In genomic region chr2:66445076-66445724, GRCh38 we compare ENCODE assay signal across 9 cellular contexts. TPM values are rescaled to one million over a fixed set of nuclear protein-coding genes. Genes with fewer than 3 reads are reported as not detected.
DNase-seq lines count a peak whose midpoint lies in the region; ATAC-seq and TF ChIP-seq lines count a peak whose summit lies in the region.
"Had no signal": no experiment of that assay in that cellular context is flagged by ENCODE, and none has a peak within 500 bp of the region (broad histone marks: within the 10 kb centered on the region; RNA-seq: fewer than 3 reads in every experiment).

No MANE protein-coding gene starts in this region.

- peaks cover 24% of the 10 kb centered on the region for H3K36me3 ChIP-seq in BJ (ENCODE audit: control insufficient read depth, insufficient read depth, low read length)

- POLR2A ChIA-PET in BJ (lab: Charles Lee) = no interaction called here

- H3K4me3 ChIP-seq in BJ (ENCODE audit: low read depth, low read length) = peak overlapping the region; percentile 50
- H3K4me3 ChIP-seq in right cardiac atrium (ENCODE audit: low read length) = peak overlapping the region; percentile 12

- no peaks in the 10 kb centered on the region for H3K9me3 ChIP-seq in right cardiac atrium (ENCODE audit: control insufficient read depth, low read length)

- DNase-seq in BJ (ENCODE audit: low read depth) = no peak
- peak; percentile 35 for DNase-seq in astrocyte of the hippocampus (ENCODE audit: low read depth, low spot score)
- peak in 2 of 3 donors; percentile 65 to 76 for DNase-seq in right cardiac atrium
- peak; percentile 78 for DNase-seq in posterior vena cava (ENCODE audit: low spot score)
- no peak for DNase-seq in NCI-H526 treated with DMSO at 0.1 percent for 48 hours (lab: John Stamatoyannopoulos, UW)
- DNase-seq in NCI-H526 (lab: John Stamatoyannopoulos, UW) = no peak
- no peak for DNase-seq in activated naive CD4-positive, alpha-beta T cell (lab: John Stamatoyannopoulos, UW)
- DNase-seq: CD4-positive, CD25-positive, alpha-beta regulatory T cell had no signal

- H3K27me3 ChIP-seq in BJ (ENCODE audit: control insufficient read depth, insufficient read depth, low read length) (no peaks in the 10 kb centered on the region), right cardiac atrium (ENCODE audit: control insufficient read depth, insufficient read depth) (no peaks in the 10 kb centered on the region)

- no peaks in the 10 kb centered on the region for H3K4me1 ChIP-seq in right cardiac atrium (ENCODE audit: control insufficient read depth, insufficient read depth, low read length)

- ATAC-seq in right cardiac atrium (peak; percentile 55 to 60), SK-N-SH treated with all-trans-retinoic acid at 6 μM for 48 hours (no peak; the same call in 2 of the 3 replicates)

- intact Hi-C loops in right cardiac atrium (cut with DNase I) = no loop called here
- intact Hi-C loops in posterior vena cava (cut with DNase I) = loop anchor here (2.0 to 5.0 kb wide), 2 partner anchors 132 to 247 kb away; no protein-coding TSS in a partner anchor

- TF ChIP-seq CTCF in BJ (IDR thresholded peaks at IDR 0.05; ENCODE audit: insufficient read depth, low read depth, low read length) = 0 out of 2 replicates have a peak, but pooled peaks have one; percentile 30

- 52% methylated on average over 43 of the region's 43 CpGs for WGBS in right cardiac atrium

- CTCF ChIA-PET in BJ (lab: Yijun Ruan, JAX) = interaction anchor here (0.7 to 1.7 kb wide), 7 partner anchors 9 to 1206 kb away, joined by 3 to 4 read pairs (median 3); no protein-coding TSS in a partner anchor

- H3K27ac ChIP-seq in right cardiac atrium (ENCODE audit: low read length) = peak overlapping the region; percentile 54

TF ChIP-seq in SK-N-SH treated with all-trans-retinoic acid at 6 μM for 48 hours, 23 proteins besides CTCF, POLR2A, EP300 and RAD21:
- TF ChIP-seq CSDC2 (CRISPR knock-in tag; IDR thresholded peaks at IDR 0.05) = no peak
- TF ChIP-seq ARNTL (CRISPR knock-in tag; IDR thresholded peaks at IDR 0.05; ENCODE audit: borderline replicate concordance, low read depth) = no peak
- TF ChIP-seq ZNF70 (CRISPR knock-in tag; IDR thresholded peaks at IDR 0.05) = no peak
- TF ChIP-seq CREB5 (CRISPR knock-in tag; IDR thresholded peaks at IDR 0.05; ENCODE audit: low read depth) = no peak
- no peak for TF ChIP-seq ZNF8 (CRISPR knock-in tag; IDR thresholded peaks at IDR 0.05)
- TF ChIP-seq, protein P1, sequence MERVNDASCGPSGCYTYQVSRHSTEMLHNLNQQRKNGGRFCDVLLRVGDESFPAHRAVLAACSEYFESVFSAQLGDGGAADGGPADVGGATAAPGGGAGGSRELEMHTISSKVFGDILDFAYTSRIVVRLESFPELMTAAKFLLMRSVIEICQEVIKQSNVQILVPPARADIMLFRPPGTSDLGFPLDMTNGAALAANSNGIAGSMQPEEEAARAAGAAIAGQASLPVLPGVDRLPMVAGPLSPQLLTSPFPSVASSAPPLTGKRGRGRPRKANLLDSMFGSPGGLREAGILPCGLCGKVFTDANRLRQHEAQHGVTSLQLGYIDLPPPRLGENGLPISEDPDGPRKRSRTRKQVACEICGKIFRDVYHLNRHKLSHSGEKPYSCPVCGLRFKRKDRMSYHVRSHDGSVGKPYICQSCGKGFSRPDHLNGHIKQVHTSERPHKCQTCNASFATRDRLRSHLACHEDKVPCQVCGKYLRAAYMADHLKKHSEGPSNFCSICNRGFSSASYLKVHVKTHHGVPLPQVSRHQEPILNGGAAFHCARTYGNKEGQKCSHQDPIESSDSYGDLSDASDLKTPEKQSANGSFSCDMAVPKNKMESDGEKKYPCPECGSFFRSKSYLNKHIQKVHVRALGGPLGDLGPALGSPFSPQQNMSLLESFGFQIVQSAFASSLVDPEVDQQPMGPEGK (CRISPR knock-in tag; IDR thresholded peaks at IDR 0.05; ENCODE audit: borderline replicate concordance) = no peak
- TF ChIP-seq ZC3H10 (CRISPR knock-in tag; IDR thresholded peaks at IDR 0.05) = no peak
- TF ChIP-seq TSHZ2 (CRISPR knock-in tag; IDR thresholded peaks at IDR 0.05) = no peak
- TF ChIP-seq, protein P2, sequence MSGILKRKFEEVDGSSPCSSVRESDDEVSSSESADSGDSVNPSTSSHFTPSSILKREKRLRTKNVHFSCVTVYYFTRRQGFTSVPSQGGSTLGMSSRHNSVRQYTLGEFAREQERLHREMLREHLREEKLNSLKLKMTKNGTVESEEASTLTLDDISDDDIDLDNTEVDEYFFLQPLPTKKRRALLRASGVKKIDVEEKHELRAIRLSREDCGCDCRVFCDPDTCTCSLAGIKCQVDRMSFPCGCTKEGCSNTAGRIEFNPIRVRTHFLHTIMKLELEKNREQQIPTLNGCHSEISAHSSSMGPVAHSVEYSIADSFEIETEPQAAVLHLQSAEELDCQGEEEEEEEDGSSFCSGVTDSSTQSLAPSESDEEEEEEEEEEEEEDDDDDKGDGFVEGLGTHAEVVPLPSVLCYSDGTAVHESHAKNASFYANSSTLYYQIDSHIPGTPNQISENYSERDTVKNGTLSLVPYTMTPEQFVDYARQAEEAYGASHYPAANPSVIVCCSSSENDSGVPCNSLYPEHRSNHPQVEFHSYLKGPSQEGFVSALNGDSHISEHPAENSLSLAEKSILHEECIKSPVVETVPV (CRISPR knock-in tag; IDR thresholded peaks at IDR 0.05) = no peak
- TF ChIP-seq ISL1 (CRISPR knock-in tag; IDR thresholded peaks at IDR 0.05) = no peak

RNA-seq across cellular contexts. Expression of gene MEIS1, which starts 10.3 kb away (rescaled TPM):
- polyA plus RNA-seq in BJ (2011; rRNA removed) (57.4 and 65.7 TPM in 2 replicates), right cardiac atrium (16.9 TPM)
- polyA minus RNA-seq in BJ (2011; rRNA and poly(A)+ RNA removed) = 251 and 301 TPM in 2 replicates
- total RNA-seq in right cardiac atrium (10 to 100 TPM; 20.4 to 41.2 (median 33.6) TPM), posterior vena cava (10 to 100 TPM; 63.4 to 96.9 TPM)
- polyA plus RNA-seq: CD4-positive, CD25-positive, alpha-beta regulatory T cell had no signal

Comparison
In these comparisons a context has a peak if more than half of its experiments do, and no peak if none do; other contexts are left out.
1. DNase-seq: peak in astrocyte of the hippocampus (single experiment), right cardiac atrium (2 of 3) and posterior vena cava (single experiment); none in BJ (single experiment), NCI-H526 treated with DMSO at 0.1 percent for 48 hours (single experiment), NCI-H526 (0 of 2) and activated naive CD4-positive, alpha-beta T cell (0 of 4).
2. intact Hi-C loops: an anchor here in posterior vena cava (2.0 to 5.0 kb wide); none called in right cardiac atrium.